Comparison of ENCODE assay signal across 12 cellular contexts in genomic region chr1:219948766-219949165, GRCh38. TPM values are rescaled to one million over a fixed set of nuclear protein-coding genes. Genes with fewer than 3 reads are reported as not detected.
"Had no signal": no experiment of that assay in that cellular context is flagged by ENCODE, and none has a peak within 500 bp of the region (broad histone marks: within the 10 kb centered on the region; RNA-seq: fewer than 3 reads in every experiment).

No MANE protein-coding gene starts in this region.

RNA-seq across cellular contexts. Expression of gene SLC30A10, which starts 20.4 kb away (rescaled TPM):
- total RNA-seq: activated CD4-positive, alpha-beta memory T cell treated with anti-CD3 and anti-CD28 coated beads for 36 hours; activated CD4-positive, alpha-beta memory T cell treated with anti-CD3 and anti-CD28 coated beads, Interleukin-2, amount 10 ng/mL, durations not matched to agents 7 days and 5 days; activated CD4-positive, alpha-beta T cell treated with anti-CD3 and anti-CD28 coated beads for 36 hours; activated CD4-positive, alpha-beta T cell treated with anti-CD3 and anti-CD28 coated beads, Interleukin-2, amount 10 ng/mL, durations not matched to agents 24 days and 14 days; activated CD4-positive, alpha-beta T cell treated with anti-CD3 and anti-CD28 coated beads, Interleukin-2, amount 10 ng/mL, durations not matched to agents 7 days and 5 days; activated CD8-positive, alpha-beta memory T cell treated with anti-CD3 and anti-CD28 coated beads for 36 hours; activated CD8-positive, alpha-beta memory T cell treated with anti-CD3 and anti-CD28 coated beads, Interleukin-2, amount 10 ng/mL, durations not matched to agents 7 days and 5 days; activated CD8-positive, alpha-beta T cell treated with anti-CD3 and anti-CD28 coated beads for 36 hours; activated CD8-positive, alpha-beta T cell treated with anti-CD3 and anti-CD28 coated beads, Interleukin-2, amount 10 ng/mL, durations not matched to agents 7 days and 5 days; T-helper 1 cell treated with Interleukin-12 subunit alpha and Interleukin-12 subunit beta and Interleukin-4 antibody, amounts not matched to agents 30 ng/mL and 1 ng/mL, for 36 hours; T-helper 17 cell; T-helper 2 cell treated with Interferon-gamma antibody and Interleukin-4, amounts not matched to agents 100 ng/mL and 5 ng/mL, for 36 hours had no signal
